ENCODE assay signal across 23 cellular contexts in the genomic region with DNA sequence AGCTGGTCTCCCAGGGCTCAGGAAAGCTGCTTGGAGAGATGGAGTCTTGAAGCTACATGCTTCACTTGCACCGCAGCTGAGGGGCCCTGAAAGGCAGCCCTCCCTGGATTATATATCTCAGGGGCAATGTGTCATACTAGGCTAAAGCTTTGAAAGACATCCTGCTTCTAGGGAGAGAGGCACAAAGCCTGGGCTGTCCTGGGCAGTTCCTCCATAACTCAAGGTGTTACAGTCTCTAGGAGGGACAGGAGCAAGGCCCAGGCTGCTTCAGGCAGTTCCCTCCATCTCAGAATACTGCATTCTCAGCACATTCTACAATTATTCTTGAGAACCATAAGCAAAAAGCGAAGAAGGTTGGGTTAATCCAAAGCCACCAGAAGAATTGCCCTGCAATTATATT.
"Had no signal": no experiment of that assay in that cellular context is flagged by ENCODE, and none has a peak within 500 bp of the region (broad histone marks: within the 10 kb centered on the region; RNA-seq: fewer than 3 reads in every experiment).

No MANE protein-coding gene starts in this region.

- H3K27ac Mint-ChIP-seq: mesothelial cell of epicardium; naive thymus-derived CD4-positive, alpha-beta T cell; nephron; stimulated activated naive CD8-positive, alpha-beta T cell treated with anti-CD3 and anti-CD28 coated beads, Interleukin-15, amount 100 ng/mL, for 72 hours had no signal

- H3K4me3 ChIP-seq: gastrocnemius medialis, lung, mucosa of descending colon, prostate gland, right atrium auricular region, sigmoid colon, suprapubic skin, transverse colon, upper lobe of right lung, uterus had no signal

- H3K9me3 Mint-ChIP-seq: effector memory CD8-positive, alpha-beta T cell; stimulated activated naive CD8-positive, alpha-beta T cell treated with anti-CD3 and anti-CD28 coated beads, Interleukin-15, amount 100 ng/mL, for 72 hours had no signal

- H3K4me1 Mint-ChIP-seq: mesothelial cell of epicardium; naive thymus-derived CD4-positive, alpha-beta T cell; stimulated activated naive CD8-positive, alpha-beta T cell treated with anti-CD3 and anti-CD28 coated beads, Interleukin-15, amount 100 ng/mL, for 72 hours had no signal

- DNase-seq: cortex of kidney; effector memory CD8-positive, alpha-beta T cell; foreskin fibroblast; gastrocnemius medialis; head of caudate nucleus; mesenchymal stem cell; mucosa of descending colon; naive thymus-derived CD4-positive, alpha-beta T cell; nucleus accumbens; sigmoid colon; stimulated activated CD4-positive, alpha-beta T cell treated with anti-CD3 and anti-CD28 coated beads, Interleukin-4, amount 100 ng/mL, for 4 hours; stimulated activated naive CD4-positive, alpha-beta T cell; stimulated activated naive CD8-positive, alpha-beta T cell treated with anti-CD3 and anti-CD28 coated beads, Interleukin-15, amount 100 ng/mL, for 72 hours; transverse colon; upper lobe of right lung; uterus had no signal

- H3K36me3 ChIP-seq: gastrocnemius medialis, prostate gland, right atrium auricular region, sigmoid colon, suprapubic skin, transverse colon, upper lobe of right lung, uterus had no signal

- H3K27me3 ChIP-seq: gastrocnemius medialis, right atrium auricular region, sigmoid colon, suprapubic skin, transverse colon, upper lobe of right lung, uterus had no signal

- H3K27ac ChIP-seq: gastrocnemius medialis, prostate gland, right atrium auricular region, sigmoid colon, suprapubic skin, transverse colon, upper lobe of right lung, uterus had no signal

- H3K36me3 Mint-ChIP-seq: mesothelial cell of epicardium; naive thymus-derived CD4-positive, alpha-beta T cell had no signal

- ATAC-seq: effector memory CD8-positive, alpha-beta T cell; gastrocnemius medialis; left lobe of liver; mucosa of descending colon; naive thymus-derived CD4-positive, alpha-beta T cell; stimulated activated naive CD8-positive, alpha-beta T cell treated with anti-CD3 and anti-CD28 coated beads, Interleukin-15, amount 100 ng/mL, for 72 hours; upper lobe of right lung had no signal

- H3K4me1 ChIP-seq: gastrocnemius medialis, prostate gland, right atrium auricular region, sigmoid colon, suprapubic skin, transverse colon, upper lobe of right lung, uterus had no signal

- H3K4me3 Mint-ChIP-seq: effector memory CD8-positive, alpha-beta T cell; mesothelial cell of epicardium; naive thymus-derived CD4-positive, alpha-beta T cell; nephron; stimulated activated naive CD8-positive, alpha-beta T cell treated with anti-CD3 and anti-CD28 coated beads, Interleukin-15, amount 100 ng/mL, for 72 hours had no signal

- H3K9me3 ChIP-seq: gastrocnemius medialis, mucosa of descending colon, prostate gland, right atrium auricular region, sigmoid colon, suprapubic skin, transverse colon, upper lobe of right lung, uterus had no signal
